14 cellular contexts compared by ENCODE assay signal in genomic region chr1:66342707-66343106, GRCh38.
DNase-seq lines count a peak whose midpoint lies in the region; ATAC-seq and TF ChIP-seq lines count a peak whose summit lies in the region.
"Had no signal": no experiment of that assay in that cellular context is flagged by ENCODE, and none has a peak within 500 bp of the region (broad histone marks: within the 10 kb centered on the region; RNA-seq: fewer than 3 reads in every experiment).

No MANE protein-coding gene starts in this region.

- DNase-seq in activated CD4-positive, alpha-beta T cell treated with anti-CD3 and anti-CD28 coated beads for 36 hours = peak; percentile 45
- no peak for DNase-seq in activated CD4-positive, alpha-beta T cell treated with anti-CD3 and anti-CD28 coated beads for 48 hours
- no peak for DNase-seq in Karpas-422
- no peak for DNase-seq in naive thymus-derived CD8-positive, alpha-beta T cell
- DNase-seq in activated gamma-delta T cell (lab: John Stamatoyannopoulos, UW) = no peak
- no peak for DNase-seq in endodermal cell
- DNase-seq in upper lobe of right lung = no peak
- DNase-seq: 8988T, DMS 273 treated with DMSO at 0.1 percent for 48 hours, erythroblast, PC-9, T1000, testis had no signal

- CTCF ChIA-PET in activated CD4-positive, alpha-beta T cell treated with anti-CD3 and anti-CD28 coated beads for 36 hours (lab: Charles Lee) = interaction anchor here (0.7 to 7.0 kb wide), 18 partner anchors 9 to 100 kb away, joined by 3 to 30 read pairs (median 4); no protein-coding TSS in a partner anchor

- H3K36me3 ChIP-seq in Karpas-422 (ENCODE audit: insufficient read depth, low read length) (no peaks in the 10 kb centered on the region), endodermal cell (ENCODE audit: control insufficient read depth, insufficient read depth, low read length) (no peaks in the 10 kb centered on the region), upper lobe of right lung (no peaks in the 10 kb centered on the region)

- no peaks in the 10 kb centered on the region for H3K9me3 Mint-ChIP-seq in activated CD4-positive, alpha-beta T cell treated with anti-CD3 and anti-CD28 coated beads for 36 hours (ENCODE audit: low read depth)
- no peaks in the 10 kb centered on the region for H3K9me3 Mint-ChIP-seq in naive thymus-derived CD8-positive, alpha-beta T cell
- no peaks in the 10 kb centered on the region for H3K9me3 Mint-ChIP-seq in endodermal cell

- H3K27ac ChIP-seq in Karpas-422 (ENCODE audit: low read length) (peak overlapping the region; percentile 7; the same call in 1 of the 2 replicates), endodermal cell (ENCODE audit: low read depth, low read length) (no peak overlapping the region), upper lobe of right lung (no peak overlapping the region)
- H3K27ac ChIP-seq: PC-9, testis had no signal

- no peaks in the 10 kb centered on the region; the same call in 1 of the 2 replicates for H3K79me2 ChIP-seq in Karpas-422 (ENCODE audit: low read length)

- POLR2A ChIA-PET in activated CD4-positive, alpha-beta T cell treated with anti-CD3 and anti-CD28 coated beads for 36 hours (lab: Charles Lee) = interaction anchor here (0.6 kb wide), 2 partner anchors 23 to 48 kb away, joined by 3 to 4 read pairs; no protein-coding TSS in a partner anchor
- POLR2A ChIA-PET in naive thymus-derived CD8-positive, alpha-beta T cell (lab: Charles Lee) = interaction anchor here (0.6 to 2.3 kb wide), 7 partner anchors 7 to 302 kb away, joined by 3 to 18 read pairs (median 3); no protein-coding TSS in a partner anchor

- intact Hi-C loops in activated CD4-positive, alpha-beta T cell treated with anti-CD3 and anti-CD28 coated beads for 36 hours (cut with DNase I, micrococcal nuclease) = loop anchor here in 1 of 2 experiments (10.0 kb wide), 1 partner anchor 1278 kb away; no protein-coding TSS in a partner anchor
- intact Hi-C loops in upper lobe of right lung (cut with DNase I) = no loop called here

- H4K20me1 ChIP-seq in Karpas-422 (ENCODE audit: insufficient read depth, low read depth, low read length) = no peaks in the 10 kb centered on the region

- no peak overlapping the region for H2AFZ ChIP-seq in Karpas-422 (ENCODE audit: low read length)
- H2AFZ ChIP-seq: PC-9 had no signal

- H3K4me2 ChIP-seq in Karpas-422 (ENCODE audit: low read depth, low read length, poor library complexity, severe bottlenecking) = peak overlapping the region; percentile 9
- H3K4me2 ChIP-seq: PC-9 had no signal

- no peaks in the 10 kb centered on the region for H3K27me3 Mint-ChIP-seq in activated CD4-positive, alpha-beta T cell treated with anti-CD3 and anti-CD28 coated beads for 36 hours
- H3K27me3 Mint-ChIP-seq in naive thymus-derived CD8-positive, alpha-beta T cell = no peaks in the 10 kb centered on the region
- H3K27me3 Mint-ChIP-seq in endodermal cell (ENCODE audit: insufficient read depth) = no peaks in the 10 kb centered on the region

- TF ChIP-seq CTCF in endodermal cell (conservative IDR thresholded peaks at IDR 0.05) (no peak), upper lobe of right lung (IDR thresholded peaks at IDR 0.05) (no peak)

- no peak for ATAC-seq in activated CD4-positive, alpha-beta T cell treated with anti-CD3 and anti-CD28 coated beads for 36 hours
- ATAC-seq in GM19463 (IDR thresholded peaks at IDR 0.05; ENCODE audit: unreplicated experiment) (peak; percentile 46), upper lobe of right lung (no peak)
- peak in 1 of 2 donors; percentile 35 for ATAC-seq in naive thymus-derived CD8-positive, alpha-beta T cell

- peak overlapping the region; percentile 87 for H3K27ac Mint-ChIP-seq in activated CD4-positive, alpha-beta T cell treated with anti-CD3 and anti-CD28 coated beads for 36 hours
- peak overlapping the region in 7 of 10 donors; percentile 43 to 95 (median 77) for H3K27ac Mint-ChIP-seq in naive thymus-derived CD8-positive, alpha-beta T cell
- H3K27ac Mint-ChIP-seq in endodermal cell = no peak overlapping the region

- H3K27me3 ChIP-seq in Karpas-422 (ENCODE audit: low read length) (no peaks in the 10 kb centered on the region), endodermal cell (ENCODE audit: control insufficient read depth, insufficient read depth, low read length, poor library complexity, severe bottlenecking) (no peaks in the 10 kb centered on the region), upper lobe of right lung (no peaks in the 10 kb centered on the region)
- H3K27me3 ChIP-seq: testis had no signal

- H3K9ac ChIP-seq in Karpas-422 (ENCODE audit: low read length) = no peak overlapping the region
- no peak overlapping the region for H3K9ac ChIP-seq in endodermal cell (ENCODE audit: extremely low read depth, low read length, poor library complexity, severe bottlenecking)

- peak overlapping the region; percentile 54 for H3K4me3 Mint-ChIP-seq in activated CD4-positive, alpha-beta T cell treated with anti-CD3 and anti-CD28 coated beads for 36 hours
- peak overlapping the region in 9 of 10 donors; percentile 7 to 72 (median 48) for H3K4me3 Mint-ChIP-seq in naive thymus-derived CD8-positive, alpha-beta T cell
- H3K4me3 Mint-ChIP-seq in endodermal cell = no peak overlapping the region

- H3K36me3 Mint-ChIP-seq in activated CD4-positive, alpha-beta T cell treated with anti-CD3 and anti-CD28 coated beads for 36 hours (ENCODE audit: low read depth) = peaks cover 50% of the 10 kb centered on the region
- peaks cover 5 to 10% (median 8%) of the 10 kb centered on the region in 3 donors for H3K36me3 Mint-ChIP-seq in naive thymus-derived CD8-positive, alpha-beta T cell
- no peaks in the 10 kb centered on the region for H3K36me3 Mint-ChIP-seq in endodermal cell (ENCODE audit: low read depth)

- no peaks in the 10 kb centered on the region for H3K9me3 ChIP-seq in Karpas-422 (ENCODE audit: low read length)
- no peaks in the 10 kb centered on the region for H3K9me3 ChIP-seq in endodermal cell (ENCODE audit: control insufficient read depth, low read length)
- H3K9me3 ChIP-seq in upper lobe of right lung = no peaks in the 10 kb centered on the region
- H3K9me3 ChIP-seq: testis had no signal

- H3K4me3 ChIP-seq in Karpas-422 (ENCODE audit: low read length) (no peak overlapping the region), endodermal cell (ENCODE audit: low read length) (no peak overlapping the region), upper lobe of right lung (no peak overlapping the region)
- H3K4me3 ChIP-seq: PC-9, testis had no signal

- 80 to 93% methylated on average over 1 to 7 of the region's 7 CpGs for WGBS in endodermal cell (ENCODE audit: insufficient coverage in 1 of 2, insufficient read length in 1 of 2), 2 experiments

- H3K4me1 ChIP-seq in Karpas-422 (ENCODE audit: low read length) (peaks cover 53% of the 10 kb centered on the region), endodermal cell (ENCODE audit: control insufficient read depth, insufficient read depth, low read length) (peaks cover 4% of the 10 kb centered on the region), upper lobe of right lung (peaks cover 14% of the 10 kb centered on the region)
- H3K4me1 ChIP-seq: testis had no signal

- H3K9me2 ChIP-seq in Karpas-422 (replicated peaks; ENCODE audit: insufficient read depth, low read length) = no peaks in the 10 kb centered on the region

- H3K4me1 Mint-ChIP-seq in activated CD4-positive, alpha-beta T cell treated with anti-CD3 and anti-CD28 coated beads for 36 hours = peaks cover 78% of the 10 kb centered on the region
- H3K4me1 Mint-ChIP-seq in naive thymus-derived CD8-positive, alpha-beta T cell = peaks cover 22 to 86% (median 72%) of the 10 kb centered on the region in 4 donors
- H3K4me1 Mint-ChIP-seq in endodermal cell = peaks cover 43% of the 10 kb centered on the region
